ENCODE assay signal across 8 cellular contexts in the genomic region with DNA sequence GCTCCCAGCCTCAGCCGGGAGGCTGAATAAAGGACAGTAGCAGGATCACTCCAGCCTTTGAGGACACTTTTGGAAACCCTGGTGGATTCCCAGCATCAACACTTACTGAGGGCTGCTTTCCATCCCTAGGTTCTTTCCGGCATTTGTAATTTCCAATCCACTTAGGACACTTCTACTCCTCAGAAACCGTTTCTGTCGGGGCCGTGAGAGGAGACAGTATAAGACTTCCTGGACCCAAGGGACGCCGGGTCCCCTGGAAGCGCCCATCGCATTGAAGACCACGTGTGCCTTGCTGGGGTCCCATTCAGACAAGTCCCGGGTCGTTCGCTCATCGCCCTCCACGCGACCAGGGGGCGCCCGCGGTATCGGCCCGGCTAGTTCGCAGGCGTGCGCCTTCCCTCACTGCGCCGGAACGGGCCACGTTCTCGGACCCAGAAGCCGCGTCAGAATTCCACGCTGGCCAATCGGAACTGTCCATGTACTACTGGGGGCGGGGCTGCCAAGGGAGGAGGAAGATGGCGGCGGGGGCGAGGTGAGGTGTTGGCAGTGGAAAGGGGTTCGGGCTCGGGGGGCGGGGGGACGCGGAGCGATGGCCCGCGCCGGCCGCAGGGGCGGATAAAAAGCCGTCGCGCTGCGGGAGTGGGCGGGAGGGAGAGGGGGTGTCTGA. TPM values are rescaled to one million over a fixed set of nuclear protein-coding genes. Genes with fewer than 3 reads are reported as not detected.
A peak's percentile ranks its signal among the peaks of the same experiment; 100 is the strongest.
DNase-seq lines count a peak whose midpoint lies in the region; ATAC-seq and TF ChIP-seq lines count a peak whose summit lies in the region.

A gene (plus strand): TSS at position 479 of the 667 bp plus-strand sequence. CDS start 202 bp downstream, outside the sequence.

- no peaks in the 10 kb centered on the region for H3K9me3 ChIP-seq in fibroblast of lung (ENCODE audit: control insufficient read depth, insufficient read depth, low read depth, low read length)

- H4K20me1 ChIP-seq in fibroblast of lung (ENCODE audit: control insufficient read depth, extremely low read depth, insufficient read depth, low read length), result peaks cover 2% of the 10 kb centered on the region

- no peaks in the 10 kb centered on the region for H3K4me1 ChIP-seq in fibroblast of lung (ENCODE audit: control insufficient read depth, extremely low read depth, insufficient read depth, low read length)

- H3K4me3 ChIP-seq in H7 (ENCODE audit: insufficient read depth, low read depth, low read length), result peak within 1 kb of the TSS; percentile 71
- H3K4me3 ChIP-seq in fibroblast of lung (replicated peaks in 1 of 4; ENCODE audit: control extremely low read depth in 1 of 4, insufficient read depth in 1 of 4, low read depth in 3 of 4, low read length in 4 of 4), result peak within 1 kb of the TSS; percentile 59 to 84 (median 78)

- H2AFZ ChIP-seq in fibroblast of lung (ENCODE audit: low read length), result peak within 1 kb of the TSS; percentile 86

- DNase-seq in ELF-1 (ENCODE audit: low read depth, low spot score), result peak; percentile 98
- DNase-seq in H7, result peak; percentile 95
- DNase-seq in LoVo (ENCODE audit: low spot score), result peak; percentile 95
- DNase-seq in RWPE1 (ENCODE audit: low spot score), result peak; percentile 97
- peak; percentile 96 to 97 for DNase-seq in activated T-helper 1 cell treated with anti-CD3 and anti-CD28 coated beads, Interleukin-2, amount 50 U/mL, for 16 hours (ENCODE audit: low read depth in 1 of 2, low spot score in 1 of 2)
- peak; percentile 96 to 97 for DNase-seq in fibroblast of lung (ENCODE audit: low read depth in 2 of 2)
- peak; percentile 95 to 99 (median 98) for DNase-seq in naive thymus-derived CD8-positive, alpha-beta T cell
- peak; percentile 98 for DNase-seq in stimulated activated naive B cell treated with anti-CD40 and anti-IgM and Interleukin-4, amounts not matched to agents 10 μg/mL and 1 μg/mL and 100 μg/mL, for 72 hours

- H3K27me3 Mint-ChIP-seq in naive thymus-derived CD8-positive, alpha-beta T cell, result peaks cover 0 to 2% (median 0%) of the 10 kb centered on the region in 5 donors
- no peaks in the 10 kb centered on the region for H3K27me3 Mint-ChIP-seq in stimulated activated naive B cell treated with anti-CD40 and anti-IgM and Interleukin-4, amounts not matched to agents 10 μg/mL and 1 μg/mL and 100 μg/mL, for 72 hours

- H3K27ac ChIP-seq in RWPE1 (peak within 1 kb of the TSS; percentile 68), fibroblast of lung (ENCODE audit: insufficient read depth, low read length) (peak within 1 kb of the TSS; percentile 69)

- H3K9me3 Mint-ChIP-seq in naive thymus-derived CD8-positive, alpha-beta T cell, result peaks cover 0 to 3% (median 0%) of the 10 kb centered on the region in 9 donors
- H3K9me3 Mint-ChIP-seq in stimulated activated naive B cell treated with anti-CD40 and anti-IgM and Interleukin-4, amounts not matched to agents 10 μg/mL and 1 μg/mL and 100 μg/mL, for 72 hours, result no peaks in the 10 kb centered on the region

- peak within 1 kb of the TSS; percentile 86 to 97 (median 92) for H3K4me3 Mint-ChIP-seq in naive thymus-derived CD8-positive, alpha-beta T cell
- peak within 1 kb of the TSS; percentile 91 to 96 for H3K4me3 Mint-ChIP-seq in stimulated activated naive B cell treated with anti-CD40 and anti-IgM and Interleukin-4, amounts not matched to agents 10 μg/mL and 1 μg/mL and 100 μg/mL, for 72 hours

- peaks cover 43% of the 10 kb centered on the region for H3K79me2 ChIP-seq in fibroblast of lung (ENCODE audit: control insufficient read depth, insufficient read depth, low read length)

- TF ChIP-seq CTCF in RWPE1 (conservative IDR thresholded peaks at IDR 0.05; ENCODE audit: low read depth) (peak; percentile 89), fibroblast of lung (conservative IDR thresholded peaks at IDR 0.05 in 1 of 2, IDR thresholded peaks at IDR 0.05 in 1 of 2; ENCODE audit: low read depth in 1 of 2, low read length in 2 of 2) (peak; percentile 62 to 77)

- CTCF ChIA-PET in RWPE1 (lab: Yijun Ruan, JAX), result interaction anchor here (0.6 to 0.7 kb wide), 3 partner anchors 20 to 940 kb away, joined by 3 read pairs; no protein-coding TSS in a partner anchor

- H3K27me3 ChIP-seq in H7 (ENCODE audit: control insufficient read depth, insufficient read depth, low read length) (no peaks in the 10 kb centered on the region), fibroblast of lung (ENCODE audit: control insufficient read depth, insufficient read depth, low read length) (no peaks in the 10 kb centered on the region)

- no peaks in the 10 kb centered on the region for H3K36me3 ChIP-seq in H7 (replicated peaks; ENCODE audit: control insufficient read depth, insufficient read depth, low read length)
- no peaks in the 10 kb centered on the region for H3K36me3 ChIP-seq in fibroblast of lung (ENCODE audit: control insufficient read depth, insufficient read depth, low read length)

- peak within 1 kb of the TSS; percentile 89 to 98 (median 95) for H3K27ac Mint-ChIP-seq in naive thymus-derived CD8-positive, alpha-beta T cell
- peak within 1 kb of the TSS; percentile 97 for H3K27ac Mint-ChIP-seq in stimulated activated naive B cell treated with anti-CD40 and anti-IgM and Interleukin-4, amounts not matched to agents 10 μg/mL and 1 μg/mL and 100 μg/mL, for 72 hours

- peak; percentile 89 to 95 for ATAC-seq in naive thymus-derived CD8-positive, alpha-beta T cell
- peak; percentile 97 to 98 for ATAC-seq in stimulated activated naive B cell treated with anti-CD40 and anti-IgM and Interleukin-4, amounts not matched to agents 10 μg/mL and 1 μg/mL and 100 μg/mL, for 72 hours (replicated peaks)

- peak within 1 kb of the TSS; percentile 80 for H3K9ac ChIP-seq in fibroblast of lung (ENCODE audit: insufficient read depth, low read length)

- POLR2A ChIA-PET in RWPE1 (lab: Yijun Ruan, JAX; ENCODE audit: low non-redundant PET), result no interaction called here
- POLR2A ChIA-PET in naive thymus-derived CD8-positive, alpha-beta T cell (lab: Charles Lee), result interaction anchor here (0.6 to 1.3 kb wide), 4 partner anchors 73 to 127 kb away, joined by 3 to 5 read pairs (median 4); a partner anchor contains a TSS

- H3K4me2 ChIP-seq in fibroblast of lung (ENCODE audit: extremely low read depth, insufficient read depth, low read length), result peak within 1 kb of the TSS; percentile 91

- peaks cover 32 to 52% (median 49%) of the 10 kb centered on the region in 4 donors for H3K4me1 Mint-ChIP-seq in naive thymus-derived CD8-positive, alpha-beta T cell
- H3K4me1 Mint-ChIP-seq in stimulated activated naive B cell treated with anti-CD40 and anti-IgM and Interleukin-4, amounts not matched to agents 10 μg/mL and 1 μg/mL and 100 μg/mL, for 72 hours, result peaks cover 34 to 50% of the 10 kb centered on the region in 2 donors

- peaks cover 9 to 15% (median 14%) of the 10 kb centered on the region in 3 donors for H3K36me3 Mint-ChIP-seq in naive thymus-derived CD8-positive, alpha-beta T cell
- H3K36me3 Mint-ChIP-seq in stimulated activated naive B cell treated with anti-CD40 and anti-IgM and Interleukin-4, amounts not matched to agents 10 μg/mL and 1 μg/mL and 100 μg/mL, for 72 hours, result peaks cover 9 to 29% of the 10 kb centered on the region in 2 donors

RNA-seq across cellular contexts. Expression of the gene that starts here (rescaled TPM):
- 23.7 and 30.0 TPM in 2 replicates for total RNA-seq in H7 (2014; rRNA removed; shearing (Covaris generic))
- total RNA-seq in fibroblast of lung, result 11.6 and 15.4 TPM in 2 replicates
- polyA plus RNA-seq in fibroblast of lung, result 29.8 and 32.9 TPM in 2 replicates
- 30.6 and 33.8 TPM in 2 replicates for polyA plus RNA-seq in fibroblast of lung (2012)
- 6.6 and 9.2 TPM in 2 replicates for polyA minus RNA-seq in fibroblast of lung (ENCODE audit: low replicate concordance)
- total RNA-seq in naive thymus-derived CD8-positive, alpha-beta T cell, result 10 to 100 TPM; 34.3 to 34.6 TPM
- polyA plus RNA-seq in naive thymus-derived CD8-positive, alpha-beta T cell, result 10 to 100 TPM; 13.1 to 18.4 (median 15.7) TPM

Comparison
In these comparisons a context has a peak if more than half of its experiments do, and no peak if none do; other contexts are left out.
1. Peak in every context shown above with its lines: DNase-seq, ATAC-seq, H3K4me3 ChIP-seq and H3K27ac ChIP-seq.